8 cellular contexts compared by ENCODE assay signal in the genomic region with DNA sequence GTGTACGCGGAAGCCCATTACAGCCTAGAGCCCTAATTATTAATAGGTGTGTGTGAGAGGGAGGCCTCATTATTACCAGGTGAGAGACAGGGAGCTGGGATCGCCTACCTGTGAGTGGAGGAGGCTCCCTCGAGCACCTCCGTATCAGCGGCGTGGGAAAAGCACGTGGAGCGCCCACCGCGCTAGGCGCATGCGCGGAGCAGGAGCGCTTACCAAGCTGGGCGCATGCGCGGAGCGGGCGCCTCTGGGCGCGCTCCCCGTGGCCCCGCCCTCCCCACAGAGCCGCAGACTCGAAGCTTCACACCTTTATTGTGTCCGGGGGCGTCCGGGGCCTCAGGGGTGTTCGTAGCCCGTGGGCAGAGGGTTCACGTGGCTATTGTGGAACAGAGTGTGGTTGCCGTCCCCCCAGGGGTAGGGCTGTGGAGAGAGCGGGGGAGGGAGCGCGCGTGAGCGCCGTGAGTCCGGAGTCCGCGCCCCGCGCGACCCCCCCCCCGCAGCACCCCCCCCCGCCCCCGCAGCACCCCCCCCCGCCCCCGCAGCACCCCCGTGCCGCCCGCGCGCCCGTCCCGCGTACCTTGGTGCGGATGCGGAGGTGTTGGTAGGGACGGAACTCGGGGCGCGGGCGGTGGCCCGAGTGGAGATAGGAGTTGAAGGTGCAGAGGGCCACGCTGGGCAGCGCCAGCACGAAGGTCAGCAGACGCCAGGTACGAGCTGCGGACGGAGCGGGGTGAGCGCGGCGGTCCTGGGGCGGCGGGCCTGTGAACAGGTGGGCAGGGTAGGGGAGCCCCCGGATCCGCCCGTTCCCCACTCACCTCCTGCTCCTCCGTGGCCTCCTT. TPM values are rescaled to one million over a fixed set of nuclear protein-coding genes. Genes with fewer than 3 reads are reported as not detected.
DNase-seq lines count a peak whose midpoint lies in the region; TF ChIP-seq lines count a peak whose summit lies in the region.

No MANE protein-coding gene starts in this region.

- H2BK120ac ChIP-seq in mesenchymal stem cell (ENCODE audit: low read depth, low read length) = no peak overlapping the region

- H3K18ac ChIP-seq in mesenchymal stem cell (ENCODE audit: low read depth in 1 of 2, low read length in 2 of 2) = no peak overlapping the region

- 39% methylated on average over 53 of the region's 83 CpGs for WGBS in mesenchymal stem cell

- peak overlapping the region in 1 of 2 donors; percentile 36 for H3K27ac ChIP-seq in coronary artery
- H3K27ac ChIP-seq in mesenchymal stem cell (ENCODE audit: low read length, poor library complexity, severe bottlenecking) = no peak overlapping the region

- no peak overlapping the region for H2BK5ac ChIP-seq in mesenchymal stem cell (ENCODE audit: low read depth, low read length, poor library complexity, severe bottlenecking)

- H3K4me1 ChIP-seq in mesenchymal stem cell (ENCODE audit: control insufficient read depth, insufficient read depth, low read depth, low read length) = peaks cover 3% of the 10 kb centered on the region

- POLR2A ChIA-PET in activated CD4-positive, alpha-beta T cell treated with anti-CD3 and anti-CD28 coated beads, Interleukin-2, amount 10 ng/mL, durations not matched to agents 7 days and 5 days (lab: Charles Lee) = no interaction called here

- H3K14ac ChIP-seq in mesenchymal stem cell (ENCODE audit: low read length in 2 of 2) = no peak overlapping the region

- H4K8ac ChIP-seq in mesenchymal stem cell (ENCODE audit: low read length) = peak overlapping the region; percentile 13

- H4K91ac ChIP-seq in mesenchymal stem cell (ENCODE audit: low read length) = no peak overlapping the region

- H3K36me3 Mint-ChIP-seq in activated CD4-positive, alpha-beta T cell treated with anti-CD3 and anti-CD28 coated beads, Interleukin-2, amount 10 ng/mL, durations not matched to agents 7 days and 5 days (ENCODE audit: low read depth) = no peaks in the 10 kb centered on the region
- no peaks in the 10 kb centered on the region for H3K36me3 Mint-ChIP-seq in type B pancreatic cell

- peaks cover 22 to 34% of the 10 kb centered on the region in 2 experiments for H3K27me3 ChIP-seq in mesenchymal stem cell (ENCODE audit: control insufficient read depth in 1 of 2, insufficient read depth in 1 of 2, low read length in 2 of 2)

- no peak overlapping the region for H3K4ac ChIP-seq in mesenchymal stem cell (ENCODE audit: low read depth in 1 of 2, low read length in 2 of 2)

- no peak overlapping the region for H2AFZ ChIP-seq in mesenchymal stem cell (ENCODE audit: low read depth, low read length)

- H2AK5ac ChIP-seq in mesenchymal stem cell (ENCODE audit: low read length, severe bottlenecking) = no peak overlapping the region

- peaks cover 5% of the 10 kb centered on the region for H3K9me3 ChIP-seq in mesenchymal stem cell (ENCODE audit: control insufficient read depth, low read length)

- no peak overlapping the region for H3K4me3 Mint-ChIP-seq in activated CD4-positive, alpha-beta T cell treated with anti-CD3 and anti-CD28 coated beads, Interleukin-2, amount 10 ng/mL, durations not matched to agents 7 days and 5 days
- no peak overlapping the region for H3K4me3 Mint-ChIP-seq in type B pancreatic cell

- no peaks in the 10 kb centered on the region for H3K9me3 Mint-ChIP-seq in activated CD4-positive, alpha-beta T cell treated with anti-CD3 and anti-CD28 coated beads, Interleukin-2, amount 10 ng/mL, durations not matched to agents 7 days and 5 days
- no peaks in the 10 kb centered on the region for H3K9me3 Mint-ChIP-seq in type B pancreatic cell

- peak; percentile 80 for DNase-seq in Daoy (ENCODE audit: low read depth)
- DNase-seq in activated CD4-positive, alpha-beta T cell treated with anti-CD3 and anti-CD28 coated beads, Interleukin-2, amount 10 ng/mL, durations not matched to agents 7 days and 5 days = peak; percentile 58
- DNase-seq in coronary artery (ENCODE audit: low spot score) = no peak
- DNase-seq in mesenchymal stem cell = no peak
- peak; percentile 50 to 57 for DNase-seq in stimulated activated CD8-positive, alpha-beta memory T cell treated with anti-CD3 and anti-CD28 coated beads, Interleukin-15, amount 100 ng/mL, for 48 hours (ENCODE audit: low read depth in 2 of 2)
- no peak for DNase-seq in type B pancreatic cell (ENCODE audit: extremely low spot score, unreplicated experiment)
- no peak for DNase-seq in cerebellar nuclear complex (lab: John Stamatoyannopoulos, UW)
- DNase-seq in DMS153 (lab: John Stamatoyannopoulos, UW) = no peak

- TF ChIP-seq CTCF in coronary artery (IDR thresholded peaks at IDR 0.05) (no peak), type B pancreatic cell (conservative IDR thresholded peaks at IDR 0.05) (no peak)

- H2BK12ac ChIP-seq in mesenchymal stem cell (ENCODE audit: low read length in 2 of 2) = no peak overlapping the region

- no peak overlapping the region for H3K4me2 ChIP-seq in mesenchymal stem cell (ENCODE audit: low read length, poor library complexity, severe bottlenecking)

- H3K4me3 ChIP-seq in coronary artery (peak overlapping the region; percentile 64), mesenchymal stem cell (ENCODE audit: insufficient read depth in 1 of 2, low read depth in 1 of 2, low read length in 2 of 2) (peak overlapping the region in 1 of 2 experiments; percentile 61)

- no peak overlapping the region for H2BK15ac ChIP-seq in mesenchymal stem cell (ENCODE audit: low read depth, poor library complexity, severe bottlenecking)

- H3K9ac ChIP-seq in mesenchymal stem cell (ENCODE audit: low read length) = no peak overlapping the region

- H3K27me3 Mint-ChIP-seq in activated CD4-positive, alpha-beta T cell treated with anti-CD3 and anti-CD28 coated beads, Interleukin-2, amount 10 ng/mL, durations not matched to agents 7 days and 5 days = no peaks in the 10 kb centered on the region
- H3K27me3 Mint-ChIP-seq in type B pancreatic cell = peaks cover 43% of the 10 kb centered on the region

- H3K27ac Mint-ChIP-seq in activated CD4-positive, alpha-beta T cell treated with anti-CD3 and anti-CD28 coated beads, Interleukin-2, amount 10 ng/mL, durations not matched to agents 7 days and 5 days = peak overlapping the region; percentile 34
- H3K27ac Mint-ChIP-seq in type B pancreatic cell = no peak overlapping the region

- H3K4me1 Mint-ChIP-seq in activated CD4-positive, alpha-beta T cell treated with anti-CD3 and anti-CD28 coated beads, Interleukin-2, amount 10 ng/mL, durations not matched to agents 7 days and 5 days = peaks cover 22% of the 10 kb centered on the region
- no peaks in the 10 kb centered on the region for H3K4me1 Mint-ChIP-seq in type B pancreatic cell (ENCODE audit: unreplicated experiment)

- no peaks in the 10 kb centered on the region for H3K79me1 ChIP-seq in mesenchymal stem cell (replicated peaks; ENCODE audit: low read length, poor library complexity, severe bottlenecking)

- H3K36me3 ChIP-seq in mesenchymal stem cell (ENCODE audit: control insufficient read depth in 1 of 2, insufficient read depth in 2 of 2, low read depth in 1 of 2, low read length in 2 of 2) = no peaks in the 10 kb centered on the region

- CTCF ChIA-PET in activated CD4-positive, alpha-beta T cell treated with anti-CD3 and anti-CD28 coated beads, Interleukin-2, amount 10 ng/mL, durations not matched to agents 7 days and 5 days (lab: Charles Lee) = interaction anchor here (0.5 to 3.3 kb wide), 6 partner anchors 13 to 269 kb away, joined by 3 to 14 read pairs (median 3); a partner anchor contains a TSS

- H3K23ac ChIP-seq in mesenchymal stem cell (ENCODE audit: low read length in 2 of 2) = no peak overlapping the region

RNA-seq across cellular contexts. Expression of a gene that starts 0.5 kb away (rescaled TPM):
- not detected in 2 replicates for total RNA-seq in Daoy (2014; rRNA removed; shearing (Covaris generic))
- total RNA-seq in activated CD4-positive, alpha-beta T cell treated with anti-CD3 and anti-CD28 coated beads, Interleukin-2, amount 10 ng/mL, durations not matched to agents 7 days and 5 days = not detected
- polyA plus RNA-seq in mesenchymal stem cell (2013, experiment 1 of 2) = not detected
- polyA plus RNA-seq in mesenchymal stem cell (2013, experiment 2 of 2) = not detected
- not detected in 2 replicates for total RNA-seq in type B pancreatic cell (ENCODE audit: low replicate concordance)

RNA-seq across cellular contexts. Expression of a gene that starts 14.9 kb away (rescaled TPM):
- 0.15 TPM in 1 of 2 replicates, not detected in the other for total RNA-seq in Daoy (2014; rRNA removed; shearing (Covaris generic))
- total RNA-seq in activated CD4-positive, alpha-beta T cell treated with anti-CD3 and anti-CD28 coated beads, Interleukin-2, amount 10 ng/mL, durations not matched to agents 7 days and 5 days = under 1 TPM; 0.07 to 0.12 TPM
- 0.36 TPM for polyA plus RNA-seq in mesenchymal stem cell (2013, experiment 1 of 2)
- polyA plus RNA-seq in mesenchymal stem cell (2013, experiment 2 of 2) = 0.34 TPM
- 1.2 and 1.9 TPM in 2 replicates for total RNA-seq in type B pancreatic cell (ENCODE audit: low replicate concordance)

RNA-seq across cellular contexts. Expression of a gene that starts 31.6 kb away (rescaled TPM):
- 13.7 and 16.1 TPM in 2 replicates for total RNA-seq in Daoy (2014; rRNA removed; shearing (Covaris generic))
- 10 to 100 TPM; 11.4 to 12.3 TPM for total RNA-seq in activated CD4-positive, alpha-beta T cell treated with anti-CD3 and anti-CD28 coated beads, Interleukin-2, amount 10 ng/mL, durations not matched to agents 7 days and 5 days
- 5.3 TPM for polyA plus RNA-seq in mesenchymal stem cell (2013, experiment 1 of 2)
- polyA plus RNA-seq in mesenchymal stem cell (2013, experiment 2 of 2) = 5.0 TPM
- 9.4 and 11.1 TPM in 2 replicates for total RNA-seq in type B pancreatic cell (ENCODE audit: low replicate concordance)

RNA-seq across cellular contexts. Expression of a gene that starts 34.5 kb away (rescaled TPM):
- 0.06 TPM in 1 of 2 replicates, not detected in the other for total RNA-seq in Daoy (2014; rRNA removed; shearing (Covaris generic))
- total RNA-seq in activated CD4-positive, alpha-beta T cell treated with anti-CD3 and anti-CD28 coated beads, Interleukin-2, amount 10 ng/mL, durations not matched to agents 7 days and 5 days = not detected
- polyA plus RNA-seq in mesenchymal stem cell (2013, experiment 1 of 2) = not detected
- not detected for polyA plus RNA-seq in mesenchymal stem cell (2013, experiment 2 of 2)
- total RNA-seq in type B pancreatic cell (ENCODE audit: low replicate concordance) = not detected in 2 replicates

RNA-seq across cellular contexts. Expression of a gene that starts 44.3 kb away (rescaled TPM):
- 20.7 and 22.9 TPM in 2 replicates for total RNA-seq in Daoy (2014; rRNA removed; shearing (Covaris generic))
- total RNA-seq in activated CD4-positive, alpha-beta T cell treated with anti-CD3 and anti-CD28 coated beads, Interleukin-2, amount 10 ng/mL, durations not matched to agents 7 days and 5 days = under 1 TPM; 0.20 to 0.48 TPM
- 125 TPM for polyA plus RNA-seq in mesenchymal stem cell (2013, experiment 1 of 2)
- polyA plus RNA-seq in mesenchymal stem cell (2013, experiment 2 of 2) = 118 TPM
- 5.0 and 25.6 TPM in 2 replicates for total RNA-seq in type B pancreatic cell (ENCODE audit: low replicate concordance)

Comparison
In these comparisons a context has a peak if more than half of its experiments do, and no peak if none do; other contexts are left out.
1. DNase-seq: peak in Daoy (single experiment), activated CD4-positive, alpha-beta T cell treated with anti-CD3 and anti-CD28 coated beads, Interleukin-2, amount 10 ng/mL, durations not matched to agents 7 days and 5 days (single experiment) and stimulated activated CD8-positive, alpha-beta memory T cell treated with anti-CD3 and anti-CD28 coated beads, Interleukin-15, amount 100 ng/mL, for 48 hours (2 of 2); none in coronary artery (single experiment), mesenchymal stem cell (single experiment), type B pancreatic cell (single experiment), cerebellar nuclear complex (0 of 2) and DMS153 (single experiment).